19 cellular contexts compared by ENCODE assay signal in the genomic region with DNA sequence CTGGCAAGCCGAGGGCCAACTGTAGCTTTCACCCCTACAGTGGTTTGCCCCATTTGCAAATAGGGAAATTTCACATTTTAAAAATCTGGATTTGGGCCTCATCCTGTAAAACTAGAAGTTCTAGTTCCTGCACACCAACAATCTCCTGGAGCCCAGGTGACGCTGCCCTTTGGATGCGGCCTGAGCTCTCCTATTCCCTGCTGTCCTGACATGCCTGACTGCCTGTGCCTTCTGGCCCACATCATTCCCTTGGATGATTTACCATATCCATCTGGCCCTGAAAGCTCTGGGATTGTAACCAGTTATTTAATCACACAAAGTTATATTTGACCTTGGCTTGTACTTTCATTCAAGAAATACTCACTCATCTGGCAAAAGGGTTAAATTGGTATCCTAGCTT.
"Had no signal": no experiment of that assay in that cellular context is flagged by ENCODE, and none has a peak within 500 bp of the region (broad histone marks: within the 10 kb centered on the region; RNA-seq: fewer than 3 reads in every experiment).

No MANE protein-coding gene starts in this region.

- H3K4me3 ChIP-seq: colonic mucosa, gastroesophageal sphincter, left ventricle myocardium inferior, sigmoid colon, skin epidermis, stomach, thoracic aorta, transverse colon had no signal

- DNase-seq: cerebellar nuclear complex; colonic mucosa; dermis blood vessel endothelial cell; erythroblast; glutamatergic neuron; immature natural killer cell; left ventricle myocardium inferior; naive thymus-derived CD8-positive, alpha-beta T cell; posterior cingulate gyrus; sigmoid colon; stimulated activated CD4-positive, alpha-beta T cell treated with anti-CD3 and anti-CD28 coated beads, Interleukin-2, amount 100 ng/mL, for 24 hours; stimulated activated CD4-positive, alpha-beta T cell treated with anti-CD3 and anti-CD28 coated beads, Interleukin-4, amount 100 ng/mL, for 4 hours; stimulated activated naive B cell treated with anti-CD40 and anti-IgM and Interleukin-4, amounts not matched to agents 10 μg/mL and 1 μg/mL and 100 μg/mL, for 72 hours; stomach; substantia nigra; transverse colon had no signal

- ATAC-seq: gastroesophageal sphincter; naive thymus-derived CD8-positive, alpha-beta T cell; stimulated activated naive B cell treated with anti-CD40 and anti-IgM and Interleukin-4, amounts not matched to agents 10 μg/mL and 1 μg/mL and 100 μg/mL, for 72 hours had no signal

- H3K27ac ChIP-seq: colonic mucosa, gastroesophageal sphincter, left ventricle myocardium inferior, sigmoid colon, skin epidermis, stomach, thoracic aorta, transverse colon had no signal
